ENCODE assay signal across 7 cellular contexts in the genomic region with DNA sequence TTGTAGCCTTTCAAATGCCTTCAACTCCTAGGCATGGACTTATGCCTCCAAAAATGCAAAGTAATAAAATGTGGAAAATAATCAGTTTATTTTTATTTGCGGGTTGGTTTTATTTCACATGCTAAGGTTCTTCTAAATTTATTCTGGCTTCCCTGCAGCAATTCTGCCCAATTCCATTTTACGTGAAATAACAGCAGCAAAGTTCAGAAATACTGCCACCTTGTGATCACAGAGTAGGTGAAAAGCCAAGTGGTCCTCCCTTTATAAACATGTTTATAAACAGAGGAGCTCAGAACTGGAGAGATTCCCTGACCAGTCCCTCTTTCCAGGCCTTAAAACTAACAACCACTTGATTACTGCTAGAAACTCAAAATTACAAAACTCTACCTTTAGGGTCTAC. TPM values are rescaled to one million over a fixed set of nuclear protein-coding genes. Genes with fewer than 3 reads are reported as not detected.
DNase-seq lines count a peak whose midpoint lies in the region; ATAC-seq lines count a peak whose summit lies in the region.

No MANE protein-coding gene starts in this region.

- no peaks in the 10 kb centered on the region for H3K36me3 Mint-ChIP-seq in memory B cell

- peak; percentile 11 for DNase-seq in Jurkat, Clone E6-1 (ENCODE audit: low read depth, low spot score)
- DNase-seq in astrocyte of the hippocampus (ENCODE audit: low read depth, low spot score) = peak; percentile 70
- DNase-seq in memory B cell (ENCODE audit: low spot score in 2 of 2) = no peak
- no peak for DNase-seq in NCI-H2196 (lab: John Stamatoyannopoulos, UW; ENCODE audit: unreplicated experiment)
- no peak for DNase-seq in COLO668 (lab: John Stamatoyannopoulos, UW; ENCODE audit: unreplicated experiment)

- H3K4me3 Mint-ChIP-seq in memory B cell = no peak overlapping the region

- H3K27me3 Mint-ChIP-seq in memory B cell = peaks cover 9% of the 10 kb centered on the region

- H3K9me3 Mint-ChIP-seq in memory B cell = no peaks in the 10 kb centered on the region

- ATAC-seq in GM18511 (IDR thresholded peaks at IDR 0.05; ENCODE audit: unreplicated experiment) (peak; percentile 76), memory B cell (ENCODE audit: low read depth) (peak; percentile 34), HG03039 (IDR thresholded peaks at IDR 0.05; ENCODE audit: unreplicated experiment) (no peak)

- no peak overlapping the region for H3K4me3 ChIP-seq in Jurkat, Clone E6-1 (ENCODE audit: low read length)

- H3K27ac Mint-ChIP-seq in memory B cell = no peak overlapping the region

- no peaks in the 10 kb centered on the region for H3K4me1 Mint-ChIP-seq in memory B cell

RNA-seq across cellular contexts. Expression of a gene that starts 14.7 kb away (rescaled TPM):
- 0.41 TPM for polyA plus RNA-seq in Jurkat, Clone E6-1 (2012; ENCODE audit: insufficient read depth, insufficient read length)

RNA-seq across cellular contexts. Expression of a gene that starts 43.9 kb away (rescaled TPM):
- 94.5 TPM for polyA plus RNA-seq in Jurkat, Clone E6-1 (2012; ENCODE audit: insufficient read depth, insufficient read length)

RNA-seq across cellular contexts. Expression of a gene that starts 56.6 kb away (rescaled TPM):
- polyA plus RNA-seq in Jurkat, Clone E6-1 (2012; ENCODE audit: insufficient read depth, insufficient read length) = not detected

Comparison
In these comparisons a context has a peak if more than half of its experiments do, and no peak if none do; other contexts are left out.
1. DNase-seq: peak in Jurkat, Clone E6-1 (single experiment) and astrocyte of the hippocampus (single experiment); none in memory B cell (0 of 2), NCI-H2196 (single experiment) and COLO668 (single experiment).